In the genomic region with DNA sequence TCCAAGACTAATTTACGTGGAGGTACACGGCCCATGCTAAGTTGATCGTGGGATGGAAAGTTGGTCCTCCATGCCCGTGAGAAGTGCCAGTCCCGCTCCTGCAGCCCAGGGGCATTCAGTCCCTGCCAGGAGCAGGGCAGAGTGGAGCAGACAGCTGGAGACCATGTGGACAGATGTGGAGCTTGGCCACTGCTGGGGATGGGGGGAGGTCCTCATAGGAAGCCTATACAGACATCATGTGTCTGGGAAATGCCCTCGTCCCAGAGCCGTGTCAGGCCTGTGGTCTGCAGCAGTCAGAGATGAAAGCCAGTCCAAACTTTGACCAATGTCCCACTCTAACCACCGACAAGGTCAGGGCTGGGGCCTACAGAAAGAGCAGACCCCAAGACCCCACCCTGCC, we compare ENCODE assay signal across 17 cellular contexts.
DNase-seq lines count a peak whose midpoint lies in the region; ATAC-seq, FAIRE-seq and TF ChIP-seq lines count a peak whose summit lies in the region.
"Had no signal": no experiment of that assay in that cellular context is flagged by ENCODE, and none has a peak within 500 bp of the region (broad histone marks: within the 10 kb centered on the region; RNA-seq: fewer than 3 reads in every experiment).

No MANE protein-coding gene starts in this region.

- peaks cover 0 to 5% (median 2%) of the 10 kb centered on the region in 4 donors for H3K9me3 ChIP-seq in right lobe of liver
- peaks cover 23% of the 10 kb centered on the region for H3K9me3 ChIP-seq in HepG2 (ENCODE audit: low read length)

- in situ Hi-C loops in HepG2 (cut with HindIII; ENCODE audit: extremely low pct_ligation_motif_present, low pct_unique_long_range_greater_than_20kb) = no loop called here

- FAIRE-seq in HepG2 (lab: Jason Lieb, UNC) = no peak
- FAIRE-seq: GM19239 had no signal

- H3K27me3 ChIP-seq in right lobe of liver = no peaks in the 10 kb centered on the region
- peaks cover 3 to 40% of the 10 kb centered on the region in 2 experiments; a peak in 4 of 5 replicates for H3K27me3 ChIP-seq in HepG2 (ENCODE audit: control insufficient read depth in 1 of 2, insufficient read depth in 2 of 2, low read length in 2 of 2)

- H3K79me2 ChIP-seq in HepG2 (ENCODE audit: insufficient read depth, low read length) = no peaks in the 10 kb centered on the region

- no peak for TF ChIP-seq POLR2A in right lobe of liver (IDR thresholded peaks at IDR 0.05)
- no peak for TF ChIP-seq POLR2A in HepG2 (IDR thresholded peaks at IDR 0.05; ENCODE audit: insufficient read depth in 1 of 2, low read depth in 2 of 2, low read length in 2 of 2)

- BruUV-seq in HepG2 (replicated peaks; lab: Mats Ljungman, UMichigan) = no TSS peak

- H3K9ac ChIP-seq in HepG2 (ENCODE audit: insufficient read depth, low read depth, low read length) = no peak overlapping the region

- DNase-seq in right lobe of liver = peak in 2 of 3 donors; percentile 6 to 15
- DNase-seq in HepG2 (ENCODE audit: low spot score) = no peak
- DNase-seq in islet precursor cell = peak; percentile 32
- peak; percentile 38 for DNase-seq in posterior vena cava (ENCODE audit: low spot score)
- no peak for DNase-seq in T-helper 1 cell
- no peak for DNase-seq in NCI-H2081 (lab: John Stamatoyannopoulos, UW)
- DNase-seq in iPS-NIHi7 (ENCODE audit: extremely low spot score) = no peak
- DNase-seq: Calu3; CD4-positive, CD25-positive, alpha-beta regulatory T cell; DMS53; HFFc6; Karpas-422; MM.1S; NCI-H1092 treated with DMSO at 0.1 percent for 48 hours; NCI-H510A treated with DMSO at 0.1 percent for 48 hours; PC-9 had no signal

- TF ChIP-seq RAD21 in HepG2 (CRISPR knock-in tag; IDR thresholded peaks at IDR 0.05) = no peak

- no peak overlapping the region for H3K4me3 ChIP-seq in right lobe of liver
- H3K4me3 ChIP-seq in HepG2 (replicated peaks in 1 of 3; ENCODE audit: insufficient read depth in 1 of 3, low read depth in 2 of 3, low read length in 3 of 3) = no peak overlapping the region
- H3K4me3 ChIP-seq: PC-9 had no signal

- H3K36me3 ChIP-seq in right lobe of liver = no peaks in the 10 kb centered on the region
- no peaks in the 10 kb centered on the region for H3K36me3 ChIP-seq in HepG2 (replicated peaks in 1 of 2; ENCODE audit: control insufficient read depth in 1 of 2, insufficient read depth in 2 of 2, low read length in 2 of 2)

- no peak for TF ChIP-seq EP300 in HepG2 (IDR thresholded peaks at IDR 0.05; ENCODE audit: low read depth in 2 of 2, low read length in 2 of 2)
- TF ChIP-seq EP300 in HepG2 (CRISPR knock-in tag; IDR thresholded peaks at IDR 0.05; ENCODE audit: borderline replicate concordance) = no peak

- no peaks in the 10 kb centered on the region for H4K20me1 ChIP-seq in HepG2 (ENCODE audit: insufficient read depth, low read length)

- POLR2A ChIA-PET in HepG2 (lab: Yijun Ruan, JAX) = no interaction called here

- 68% methylated on average over 4 of the region's 8 CpGs for WGBS in right lobe of liver (ENCODE audit: insufficient coverage, low coverage, low lambda C conversion rate, missing lambda C conversion rate)
- WGBS in HepG2 (ENCODE audit: low lambda C conversion rate) = 14% methylated on average over 2 of the region's 8 CpGs

- CTCF ChIA-PET in HepG2 (lab: Yijun Ruan, JAX; ENCODE audit: low intra/inter-chr PET ratio, low total read pairs) = no interaction called here

- intact Hi-C loops in right lobe of liver (cut with DNase I) = no loop called here
- intact Hi-C loops in HepG2 (cut with micrococcal nuclease; ENCODE audit: unreplicated experiment) = no loop called here
- intact Hi-C loops in posterior vena cava (cut with DNase I) = no loop called here

- TF ChIP-seq CTCF in right lobe of liver (IDR thresholded peaks at IDR 0.05) (no peak), HepG2 (CRISPR knock-in tag; IDR thresholded peaks at IDR 0.05) (no peak)

- H2AFZ ChIP-seq in HepG2 (ENCODE audit: low read length) = no peak overlapping the region
- H2AFZ ChIP-seq: PC-9 had no signal

- ATAC-seq in right lobe of liver (no peak), HepG2 (no peak; the same call in 2 of the 3 replicates)

- H3K4me1 ChIP-seq in right lobe of liver (no peaks in the 10 kb centered on the region), HepG2 (ENCODE audit: insufficient read depth, low read length) (no peaks in the 10 kb centered on the region)

- no peak overlapping the region for H3K4me2 ChIP-seq in HepG2 (ENCODE audit: low read depth, low read length)
- H3K4me2 ChIP-seq: PC-9 had no signal

- H3K27ac ChIP-seq in right lobe of liver (no peak overlapping the region), HepG2 (ENCODE audit: extremely low read length, insufficient read depth, low read length) (no peak overlapping the region)
- H3K27ac ChIP-seq: PC-9 had no signal

TF ChIP-seq in HepG2, 621 proteins besides CTCF, POLR2A, EP300 and RAD21 (continues in another document):
- TF ChIP-seq MEIS1 (CRISPR knock-in tag; IDR thresholded peaks at IDR 0.05; ENCODE audit: borderline replicate concordance) (no peak), NFKBIZ (CRISPR knock-in tag; IDR thresholded peaks at IDR 0.05) (no peak), ARID2 (CRISPR knock-in tag; IDR thresholded peaks at IDR 0.05; ENCODE audit: borderline replicate concordance) (no peak), UBTF (CRISPR knock-in tag; IDR thresholded peaks at IDR 0.05) (no peak), ONECUT2 (CRISPR knock-in tag; IDR thresholded peaks at IDR 0.05) (no peak), NR2F1 (CRISPR knock-in tag; IDR thresholded peaks at IDR 0.05) (no peak), ZNF816 (CRISPR knock-in tag; IDR thresholded peaks at IDR 0.05; ENCODE audit: borderline replicate concordance) (no peak), ZIK1 (CRISPR knock-in tag; IDR thresholded peaks at IDR 0.05; ENCODE audit: borderline replicate concordance, low read depth) (no peak), SYNCRIP (IDR thresholded peaks at IDR 0.05; ENCODE audit: insufficient read depth, low read depth, low read length) (no peak), KAT2B (IDR thresholded peaks at IDR 0.05; ENCODE audit: borderline replicate concordance, low read depth, low read length) (no peak), PRPF4 (IDR thresholded peaks at IDR 0.05; ENCODE audit: low read depth, low read length, poor library complexity, severe bottlenecking) (no peak), ZBTB1 (CRISPR knock-in tag; IDR thresholded peaks at IDR 0.05; ENCODE audit: borderline replicate concordance) (no peak)
- TF ChIP-seq, protein P1, sequence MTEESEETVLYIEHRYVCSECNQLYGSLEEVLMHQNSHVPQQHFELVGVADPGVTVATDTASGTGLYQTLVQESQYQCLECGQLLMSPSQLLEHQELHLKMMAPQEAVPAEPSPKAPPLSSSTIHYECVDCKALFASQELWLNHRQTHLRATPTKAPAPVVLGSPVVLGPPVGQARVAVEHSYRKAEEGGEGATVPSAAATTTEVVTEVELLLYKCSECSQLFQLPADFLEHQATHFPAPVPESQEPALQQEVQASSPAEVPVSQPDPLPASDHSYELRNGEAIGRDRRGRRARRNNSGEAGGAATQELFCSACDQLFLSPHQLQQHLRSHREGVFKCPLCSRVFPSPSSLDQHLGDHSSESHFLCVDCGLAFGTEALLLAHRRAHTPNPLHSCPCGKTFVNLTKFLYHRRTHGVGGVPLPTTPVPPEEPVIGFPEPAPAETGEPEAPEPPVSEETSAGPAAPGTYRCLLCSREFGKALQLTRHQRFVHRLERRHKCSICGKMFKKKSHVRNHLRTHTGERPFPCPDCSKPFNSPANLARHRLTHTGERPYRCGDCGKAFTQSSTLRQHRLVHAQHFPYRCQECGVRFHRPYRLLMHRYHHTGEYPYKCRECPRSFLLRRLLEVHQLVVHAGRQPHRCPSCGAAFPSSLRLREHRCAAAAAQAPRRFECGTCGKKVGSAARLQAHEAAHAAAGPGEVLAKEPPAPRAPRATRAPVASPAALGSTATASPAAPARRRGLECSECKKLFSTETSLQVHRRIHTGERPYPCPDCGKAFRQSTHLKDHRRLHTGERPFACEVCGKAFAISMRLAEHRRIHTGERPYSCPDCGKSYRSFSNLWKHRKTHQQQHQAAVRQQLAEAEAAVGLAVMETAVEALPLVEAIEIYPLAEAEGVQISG (CRISPR knock-in tag; IDR thresholded peaks at IDR 0.05) = no peak
- TF ChIP-seq, protein P2, sequence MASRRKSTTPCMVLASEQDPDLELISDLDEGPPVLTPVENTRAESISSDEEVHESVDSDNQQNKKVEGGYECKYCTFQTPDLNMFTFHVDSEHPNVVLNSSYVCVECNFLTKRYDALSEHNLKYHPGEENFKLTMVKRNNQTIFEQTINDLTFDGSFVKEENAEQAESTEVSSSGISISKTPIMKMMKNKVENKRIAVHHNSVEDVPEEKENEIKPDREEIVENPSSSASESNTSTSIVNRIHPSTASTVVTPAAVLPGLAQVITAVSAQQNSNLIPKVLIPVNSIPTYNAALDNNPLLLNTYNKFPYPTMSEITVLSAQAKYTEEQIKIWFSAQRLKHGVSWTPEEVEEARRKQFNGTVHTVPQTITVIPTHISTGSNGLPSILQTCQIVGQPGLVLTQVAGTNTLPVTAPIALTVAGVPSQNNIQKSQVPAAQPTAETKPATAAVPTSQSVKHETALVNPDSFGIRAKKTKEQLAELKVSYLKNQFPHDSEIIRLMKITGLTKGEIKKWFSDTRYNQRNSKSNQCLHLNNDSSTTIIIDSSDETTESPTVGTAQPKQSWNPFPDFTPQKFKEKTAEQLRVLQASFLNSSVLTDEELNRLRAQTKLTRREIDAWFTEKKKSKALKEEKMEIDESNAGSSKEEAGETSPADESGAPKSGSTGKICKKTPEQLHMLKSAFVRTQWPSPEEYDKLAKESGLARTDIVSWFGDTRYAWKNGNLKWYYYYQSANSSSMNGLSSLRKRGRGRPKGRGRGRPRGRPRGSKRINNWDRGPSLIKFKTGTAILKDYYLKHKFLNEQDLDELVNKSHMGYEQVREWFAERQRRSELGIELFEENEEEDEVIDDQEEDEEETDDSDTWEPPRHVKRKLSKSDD (CRISPR knock-in tag; IDR thresholded peaks at IDR 0.05; ENCODE audit: low read depth) = no peak

Comparison
In these comparisons a context has a peak if more than half of its experiments do, and no peak if none do; other contexts are left out.
1. DNase-seq: peak in right lobe of liver (2 of 3), islet precursor cell (single experiment) and posterior vena cava (single experiment); none in HepG2 (single experiment), T-helper 1 cell (0 of 5), NCI-H2081 (0 of 2) and iPS-NIHi7 (single experiment).